ENCODE assay signal across 19 cellular contexts in genomic region chr10:70998086-70998485, GRCh38.
DNase-seq lines count a peak whose midpoint lies in the region; ATAC-seq and TF ChIP-seq lines count a peak whose summit lies in the region.
"Had no signal": no experiment of that assay in that cellular context is flagged by ENCODE, and none has a peak within 500 bp of the region (broad histone marks: within the 10 kb centered on the region; RNA-seq: fewer than 3 reads in every experiment).

No MANE protein-coding gene starts in this region.

- no peak overlapping the region for H2AFZ ChIP-seq in neuronal stem cell (ENCODE audit: low read length)

- H3K27me3 ChIP-seq in neuronal stem cell (ENCODE audit: control insufficient read depth in 3 of 3, insufficient read depth in 3 of 3, low read depth in 1 of 3, low read length in 3 of 3): peaks cover 0 to 11% (median 0%) of the 10 kb centered on the region in 3 experiments
- peaks cover 5% of the 10 kb centered on the region for H3K27me3 ChIP-seq in upper lobe of right lung
- H3K27me3 ChIP-seq in vagina: no peaks in the 10 kb centered on the region
- H3K27me3 ChIP-seq: BLaER1 treated with 17β-estradiol and CSF1 and Interleukin-3, amounts not matched to agents 10 nM and 100 nM had no signal

- no peaks in the 10 kb centered on the region for H3K36me3 Mint-ChIP-seq in CD14-positive monocyte
- no peaks in the 10 kb centered on the region for H3K36me3 Mint-ChIP-seq in stimulated activated effector memory CD8-positive, alpha-beta T cell treated with anti-CD3 and anti-CD28 coated beads, Interleukin-12 subunit alpha, Interleukin-12 subunit beta, amount 100 ng/mL, for 72 hours
- H3K36me3 Mint-ChIP-seq: CD8-positive, alpha-beta T cell had no signal

- H3K18ac ChIP-seq in neuronal stem cell (ENCODE audit: low read length): no peak overlapping the region

- no peak for ATAC-seq in upper lobe of right lung
- ATAC-seq in stimulated activated effector memory CD8-positive, alpha-beta T cell treated with anti-CD3 and anti-CD28 coated beads, Interleukin-12 subunit alpha, Interleukin-12 subunit beta, amount 100 ng/mL, for 72 hours: no peak
- ATAC-seq: A549; CD8-positive, alpha-beta T cell had no signal

- H3K9me3 Mint-ChIP-seq in CD14-positive monocyte: peaks cover 0 to 2% (median 0%) of the 10 kb centered on the region in 7 donors
- H3K9me3 Mint-ChIP-seq in stimulated activated effector memory CD8-positive, alpha-beta T cell treated with anti-CD3 and anti-CD28 coated beads, Interleukin-12 subunit alpha, Interleukin-12 subunit beta, amount 100 ng/mL, for 72 hours: peaks cover 3% of the 10 kb centered on the region

- no peaks in the 10 kb centered on the region for H3K4me1 Mint-ChIP-seq in CD14-positive monocyte
- H3K4me1 Mint-ChIP-seq in stimulated activated effector memory CD8-positive, alpha-beta T cell treated with anti-CD3 and anti-CD28 coated beads, Interleukin-12 subunit alpha, Interleukin-12 subunit beta, amount 100 ng/mL, for 72 hours: no peaks in the 10 kb centered on the region
- H3K4me1 Mint-ChIP-seq: B cell had no signal

- no peak overlapping the region for H2BK15ac ChIP-seq in neuronal stem cell (ENCODE audit: low read length)

- H3K36me3 ChIP-seq in neuronal stem cell (replicated peaks in 1 of 2; ENCODE audit: control insufficient read depth in 2 of 2, insufficient read depth in 2 of 2, low read length in 2 of 2): no peaks in the 10 kb centered on the region
- no peaks in the 10 kb centered on the region for H3K36me3 ChIP-seq in upper lobe of right lung
- H3K36me3 ChIP-seq in vagina: no peaks in the 10 kb centered on the region
- H3K36me3 ChIP-seq: BLaER1 treated with 17β-estradiol and CSF1 and Interleukin-3, amounts not matched to agents 10 nM and 100 nM had no signal

- no peak for TF ChIP-seq CTCF in CD14-positive monocyte (IDR thresholded peaks at IDR 0.05)
- TF ChIP-seq CTCF in upper lobe of right lung (IDR thresholded peaks at IDR 0.05): no peak
- no peak for TF ChIP-seq CTCF in vagina (IDR thresholded peaks at IDR 0.05)

- H3K4me1 ChIP-seq in neuronal stem cell (ENCODE audit: control insufficient read depth in 2 of 2, insufficient read depth in 1 of 2, low read depth in 1 of 2, low read length in 2 of 2) (peaks cover 0 to 2% of the 10 kb centered on the region in 2 donors), upper lobe of right lung (no peaks in the 10 kb centered on the region), vagina (no peaks in the 10 kb centered on the region)
- H3K4me1 ChIP-seq: Caco-2 had no signal

- H3K4me2 ChIP-seq in neuronal stem cell (ENCODE audit: insufficient read depth, low read length, poor library complexity, severe bottlenecking): no peak overlapping the region
- H3K4me2 ChIP-seq: A549 had no signal

- H3K9ac ChIP-seq in neuronal stem cell (ENCODE audit: low read depth, low read length, poor library complexity): no peak overlapping the region
- H3K9ac ChIP-seq: BLaER1 treated with 17β-estradiol and CSF1 and Interleukin-3, amounts not matched to agents 10 nM and 100 nM had no signal

- no peak overlapping the region for H4K8ac ChIP-seq in neuronal stem cell (ENCODE audit: low read depth, low read length)

- peaks cover 0 to 9% (median 6%) of the 10 kb centered on the region in 3 donors for H3K27me3 Mint-ChIP-seq in CD14-positive monocyte (ENCODE audit: low read depth in 3 of 3)

- intact Hi-C loops in CD14-positive monocyte (cut with micrococcal nuclease): no loop called here
- intact Hi-C loops in upper lobe of right lung (cut with DNase I): no loop called here
- intact Hi-C loops in vagina (cut with DNase I): no loop called here

- H3K4ac ChIP-seq in neuronal stem cell (ENCODE audit: low read length): no peak overlapping the region

- peak overlapping the region; percentile 26 for H2AK5ac ChIP-seq in neuronal stem cell (ENCODE audit: low read depth, low read length)

- H4K91ac ChIP-seq in neuronal stem cell (ENCODE audit: low read depth, low read length, poor library complexity): no peak overlapping the region

- no peak overlapping the region for H3K27ac Mint-ChIP-seq in CD14-positive monocyte
- H3K27ac Mint-ChIP-seq in stimulated activated effector memory CD8-positive, alpha-beta T cell treated with anti-CD3 and anti-CD28 coated beads, Interleukin-12 subunit alpha, Interleukin-12 subunit beta, amount 100 ng/mL, for 72 hours: no peak overlapping the region
- H3K27ac Mint-ChIP-seq: B cell; CD4-positive, alpha-beta T cell; CD8-positive, alpha-beta T cell had no signal

- whole genome bisulfite sequencing in neuronal stem cell (ENCODE audit: extremely low coverage in 2 of 2, insufficient read length in 2 of 2, insufficient replicate concordance in 1 of 2), 2 donors: no CpG with 5 or more reads among the region's 9 CpGs

- H2BK12ac ChIP-seq in neuronal stem cell (ENCODE audit: low read length): no peak overlapping the region

- H2BK120ac ChIP-seq in neuronal stem cell (ENCODE audit: low read depth, low read length): no peak overlapping the region

- peak; percentile 24 for DNase-seq in CD14-positive monocyte (ENCODE audit: low spot score)
- peak; percentile 67 for DNase-seq in left kidney (ENCODE audit: low read depth, low spot score)
- DNase-seq in neuronal stem cell (ENCODE audit: low spot score): no peak
- DNase-seq in upper lobe of right lung: peak; percentile 41
- DNase-seq in stimulated activated effector memory CD8-positive, alpha-beta T cell treated with anti-CD3 and anti-CD28 coated beads, Interleukin-12 subunit alpha, Interleukin-12 subunit beta, amount 100 ng/mL, for 72 hours (ENCODE audit: low spot score in 2 of 2): no peak
- DNase-seq in activated CD4-positive, alpha-beta T cell treated with anti-CD3 and anti-CD28 coated beads, Interleukin-2, amount 50 U/mL, for 4 hours: no peak
- no peak for DNase-seq in NCI-H187 (lab: John Stamatoyannopoulos, UW)
- DNase-seq in vagina (ENCODE audit: extremely low spot score in 2 of 2): no peak
- DNase-seq: AML-193; Caco-2; Calu3; CD4-positive, alpha-beta T cell; CD8-positive, alpha-beta T cell; DMS79 treated with DMSO at 0.1 percent for 48 hours; GF-D8 had no signal

- no peak overlapping the region for H3K23ac ChIP-seq in neuronal stem cell (ENCODE audit: low read depth, low read length, poor library complexity)

- H3K4me3 ChIP-seq in neuronal stem cell (ENCODE audit: low read length in 2 of 2) (no peak overlapping the region), upper lobe of right lung (no peak overlapping the region), vagina (no peak overlapping the region)
- H3K4me3 ChIP-seq: A549; BLaER1 treated with 17β-estradiol and CSF1 and Interleukin-3, amounts not matched to agents 10 nM and 100 nM had no signal

- H3K4me3 Mint-ChIP-seq in CD14-positive monocyte: no peak overlapping the region
- H3K4me3 Mint-ChIP-seq in stimulated activated effector memory CD8-positive, alpha-beta T cell treated with anti-CD3 and anti-CD28 coated beads, Interleukin-12 subunit alpha, Interleukin-12 subunit beta, amount 100 ng/mL, for 72 hours: no peak overlapping the region
- H3K4me3 Mint-ChIP-seq: B cell; CD4-positive, alpha-beta T cell; CD8-positive, alpha-beta T cell had no signal

- no peak for TF ChIP-seq POLR2A in vagina (IDR thresholded peaks at IDR 0.05)

- no peak overlapping the region for H2BK5ac ChIP-seq in neuronal stem cell (ENCODE audit: low read length)

- peaks cover 0 to 4% of the 10 kb centered on the region in 2 donors for H3K9me3 ChIP-seq in neuronal stem cell (replicated peaks in 1 of 2; ENCODE audit: control insufficient read depth in 2 of 2, insufficient read depth in 1 of 2, low read depth in 1 of 2, low read length in 2 of 2)
- H3K9me3 ChIP-seq in upper lobe of right lung: no peaks in the 10 kb centered on the region
- H3K9me3 ChIP-seq in vagina: no peaks in the 10 kb centered on the region
- H3K9me3 ChIP-seq: A549; BLaER1 treated with 17β-estradiol and CSF1 and Interleukin-3, amounts not matched to agents 10 nM and 100 nM had no signal

- H3K27ac ChIP-seq in neuronal stem cell (replicated peaks; ENCODE audit: low read length): no peak overlapping the region
- no peak overlapping the region for H3K27ac ChIP-seq in upper lobe of right lung
- H3K27ac ChIP-seq in vagina: no peak overlapping the region
- H3K27ac ChIP-seq: 22Rv1; A549; BLaER1 treated with 17β-estradiol and CSF1 and Interleukin-3, amounts not matched to agents 10 nM and 100 nM had no signal

- H3K14ac ChIP-seq in neuronal stem cell (ENCODE audit: low read length): no peak overlapping the region

- no peaks in the 10 kb centered on the region for H3K79me1 ChIP-seq in neuronal stem cell (ENCODE audit: low read depth, low read length)

Comparison
In these comparisons a context has a peak if more than half of its experiments do, and no peak if none do; other contexts are left out.
1. DNase-seq: peak in CD14-positive monocyte (single experiment), left kidney (single experiment) and upper lobe of right lung (single experiment); none in neuronal stem cell (single experiment), stimulated activated effector memory CD8-positive, alpha-beta T cell treated with anti-CD3 and anti-CD28 coated beads, Interleukin-12 subunit alpha, Interleukin-12 subunit beta, amount 100 ng/mL, for 72 hours (0 of 2), activated CD4-positive, alpha-beta T cell treated with anti-CD3 and anti-CD28 coated beads, Interleukin-2, amount 50 U/mL, for 4 hours (0 of 2), NCI-H187 (0 of 2) and vagina (0 of 2).